ENCODE assay signal across 8 cellular contexts in genomic region chr22:41445171-41446056, GRCh38. TPM values are rescaled to one million over a fixed set of nuclear protein-coding genes. Genes with fewer than 3 reads are reported as not detected.
DNase-seq lines count a peak whose midpoint lies in the region; ATAC-seq and TF ChIP-seq lines count a peak whose summit lies in the region.

No MANE protein-coding gene starts in this region.

- no peaks in the 10 kb centered on the region for H3K9me3 Mint-ChIP-seq in neural progenitor cell

- peak overlapping the region; percentile 99 to 100 (median 100) for H3K27ac ChIP-seq in esophagus muscularis mucosa (replicated peaks in 1 of 4)
- H3K27ac ChIP-seq in neural progenitor cell: peak overlapping the region; percentile 82

- H3K9me3 ChIP-seq in esophagus muscularis mucosa (no peaks in the 10 kb centered on the region), neural progenitor cell (ENCODE audit: low read depth) (no peaks in the 10 kb centered on the region)

- TF ChIP-seq POLR2A in esophagus muscularis mucosa (IDR thresholded peaks at IDR 0.05; ENCODE audit: low read depth): no peak

- peaks cover 53% of the 10 kb centered on the region for H4K20me1 ChIP-seq in neural progenitor cell (ENCODE audit: low read depth)

- peak overlapping the region; percentile 97 for H3K27ac Mint-ChIP-seq in neural progenitor cell

- H3K27me3 Mint-ChIP-seq in neural progenitor cell (ENCODE audit: insufficient read depth, low read depth): peaks cover 12% of the 10 kb centered on the region

- H3K79me2 ChIP-seq in neural progenitor cell (ENCODE audit: low read depth): peaks cover 82% of the 10 kb centered on the region

- 0% methylated on average over 20 of the region's 20 CpGs for WGBS in esophagus muscularis mucosa

- intact Hi-C loops in esophagus muscularis mucosa (cut with DNase I): no loop called here

- H3K36me3 ChIP-seq in esophagus muscularis mucosa (peaks cover 10 to 28% (median 20%) of the 10 kb centered on the region in 4 donors), neural progenitor cell (no peaks in the 10 kb centered on the region)

- no peak for TF ChIP-seq EP300 in esophagus muscularis mucosa (IDR thresholded peaks at IDR 0.05)

- ATAC-seq in GM18909 (IDR thresholded peaks at IDR 0.05; ENCODE audit: poor library complexity, unreplicated experiment) (no peak), GM19455 (IDR thresholded peaks at IDR 0.05; ENCODE audit: unreplicated experiment) (no peak)

- H3K4me1 ChIP-seq in esophagus muscularis mucosa (peaks cover 38 to 46% (median 45%) of the 10 kb centered on the region in 4 donors), neural progenitor cell (peaks cover 3% of the 10 kb centered on the region)

- H3K9ac ChIP-seq in neural progenitor cell: peak overlapping the region; percentile 91

- H3K4me1 Mint-ChIP-seq in neural progenitor cell: peaks cover 28% of the 10 kb centered on the region

- DNase-seq in G401 (ENCODE audit: low spot score) (peak; percentile 62), MV-4-11 (lab: John Stamatoyannopoulos, UW) (peak; percentile 55), esophagus muscularis mucosa (ENCODE audit: extremely low spot score) (no peak), neural progenitor cell (ENCODE audit: low spot score) (peak; percentile 92), SHP77 treated with DMSO at 0.1 percent for 48 hours (lab: John Stamatoyannopoulos, UW) (no peak)
- DNase-seq in activated CD8-positive, alpha-beta memory T cell treated with anti-CD3 and anti-CD28 coated beads for 24 hours: peak; percentile 69

- peaks cover 10% of the 10 kb centered on the region for H3K36me3 Mint-ChIP-seq in neural progenitor cell

- H3K27me3 ChIP-seq in esophagus muscularis mucosa (peaks cover 0 to 5% (median 0%) of the 10 kb centered on the region in 4 donors), neural progenitor cell (no peaks in the 10 kb centered on the region)

- peak overlapping the region; percentile 81 for H3K4me2 ChIP-seq in neural progenitor cell

- in situ Hi-C loops in G401 (cut with HindIII; ENCODE audit: low sequenced_read_pairs): no loop called here

- H3K4me3 ChIP-seq in esophagus muscularis mucosa (peak overlapping the region; percentile 88 to 100 (median 98)), neural progenitor cell (peak overlapping the region; percentile 96)

- H3F3A ChIP-seq in neural progenitor cell (ENCODE audit: low read depth): peaks cover 48% of the 10 kb centered on the region

- TF ChIP-seq CTCF in esophagus muscularis mucosa (IDR thresholded peaks at IDR 0.05): no peak
- no peak for TF ChIP-seq CTCF in neural progenitor cell (IDR thresholded peaks at IDR 0.05)

- peak overlapping the region; percentile 100 for H3K4me3 Mint-ChIP-seq in neural progenitor cell

- H2AFZ ChIP-seq in neural progenitor cell (replicated peaks): no peak overlapping the region

RNA-seq across cellular contexts. Expression of gene TOB2, which starts 1.2 kb away (rescaled TPM):
- 33.3 and 34.4 TPM in 2 replicates for total RNA-seq in G401 (2014; rRNA removed; shearing (Covaris generic))
- total RNA-seq in esophagus muscularis mucosa (100 to 1,000 TPM in 1 of 4 donors, 10 to 100 TPM in 3; 56.2 to 100 (median 93.0) TPM), neural progenitor cell (ENCODE audit: low replicate concordance) (23.4 and 37.7 TPM in 2 replicates)

RNA-seq across cellular contexts. Expression of gene PHF5A, which starts 23.1 kb away (rescaled TPM):
- 133 and 134 TPM in 2 replicates for total RNA-seq in G401 (2014; rRNA removed; shearing (Covaris generic))
- total RNA-seq in esophagus muscularis mucosa: 10 to 100 TPM; 36.5 to 46.1 (median 42.2) TPM
- 106 and 114 TPM in 2 replicates for total RNA-seq in neural progenitor cell (ENCODE audit: low replicate concordance)

RNA-seq across cellular contexts. Expression of gene ACO2, which starts 23.5 kb away (rescaled TPM):
- total RNA-seq in G401 (2014; rRNA removed; shearing (Covaris generic)): 171 and 184 TPM in 2 replicates
- total RNA-seq in esophagus muscularis mucosa: 100 to 1,000 TPM; 141 to 214 (median 166) TPM
- total RNA-seq in neural progenitor cell (ENCODE audit: low replicate concordance): 36.6 and 61.8 TPM in 2 replicates

Comparison
In these comparisons a context has a peak if more than half of its experiments do, and no peak if none do; other contexts are left out.
1. DNase-seq: peak in G401 (single experiment), MV-4-11 (single experiment), activated CD8-positive, alpha-beta memory T cell treated with anti-CD3 and anti-CD28 coated beads for 24 hours (single experiment) and neural progenitor cell (single experiment); none in esophagus muscularis mucosa (single experiment) and SHP77 treated with DMSO at 0.1 percent for 48 hours (single experiment).